ENCODE assay signal across 23 cellular contexts in genomic region chr17:51608251-51608933, GRCh38.
"Had no signal": no experiment of that assay in that cellular context is flagged by ENCODE, and none has a peak within 500 bp of the region (broad histone marks: within the 10 kb centered on the region; RNA-seq: fewer than 3 reads in every experiment).

No MANE protein-coding gene starts in this region.

- H3K27me3 ChIP-seq: adrenal gland, MG63 had no signal

- H3K4me1 ChIP-seq: adrenal gland had no signal

- H3K4me3 ChIP-seq: adrenal gland, MG63, PC-9 had no signal

- H3K9me3 Mint-ChIP-seq: activated B cell treated with CpG ODN at 0.5 μM for 24 hours; activated CD4-positive, alpha-beta T cell treated with anti-CD3 and anti-CD28 coated beads, Interleukin-2, amount 10 ng/mL, durations not matched to agents 24 days and 14 days; activated naive CD4-positive, alpha-beta T cell treated with anti-CD3 and anti-CD28 coated beads for 36 hours; activated T-cell treated with anti-CD3 and anti-CD28 coated beads, Interleukin-2, amount 50 U/mL, for 4 hours; T-helper 1 cell treated with Interleukin-12 subunit alpha and Interleukin-12 subunit beta and Interleukin-4 antibody, amounts not matched to agents 30 μg/mL and 1 μg/mL, for 36 hours had no signal

- H3K27ac ChIP-seq: adrenal gland, KMS-11, PC-9 had no signal

- H3K36me3 ChIP-seq: adrenal gland, MG63 had no signal

- H3K27ac Mint-ChIP-seq: activated B cell treated with CpG ODN at 0.5 μM for 24 hours; activated CD4-positive, alpha-beta T cell treated with anti-CD3 and anti-CD28 coated beads, Interleukin-2, amount 10 ng/mL, durations not matched to agents 24 days and 14 days; activated CD8-positive, alpha-beta memory T cell treated with anti-CD3 and anti-CD28 coated beads, Interleukin-2, amount 10 ng/mL, durations not matched to agents 7 days and 5 days; activated naive CD4-positive, alpha-beta T cell treated with anti-CD3 and anti-CD28 coated beads for 36 hours; activated naive CD8-positive, alpha-beta T cell; T-helper 1 cell treated with Interleukin-12 subunit alpha and Interleukin-12 subunit beta and Interleukin-4 antibody, amounts not matched to agents 30 μg/mL and 1 μg/mL, for 36 hours had no signal

- H3K9ac ChIP-seq: KMS-11 had no signal

- H3K27me3 Mint-ChIP-seq: activated B cell treated with CpG ODN at 0.5 μM for 24 hours; activated CD4-positive, alpha-beta T cell treated with anti-CD3 and anti-CD28 coated beads, Interleukin-2, amount 10 ng/mL, durations not matched to agents 24 days and 14 days; activated CD8-positive, alpha-beta memory T cell treated with anti-CD3 and anti-CD28 coated beads, Interleukin-2, amount 10 ng/mL, durations not matched to agents 7 days and 5 days; activated naive CD8-positive, alpha-beta T cell had no signal

- DNase-seq: activated B cell treated with CpG ODN at 0.5 μM for 24 hours; activated CD4-positive, alpha-beta T cell treated with anti-CD3 and anti-CD28 coated beads for 1 hour; activated CD4-positive, alpha-beta T cell treated with anti-CD3 and anti-CD28 coated beads, Interleukin-2, amount 10 ng/mL, durations not matched to agents 24 days and 14 days; activated CD4-positive, alpha-beta T cell treated with anti-CD3 and anti-CD28 coated beads, Interleukin-2, amount 50 U/mL, for 48 hours; activated CD8-positive, alpha-beta memory T cell treated with anti-CD3 and anti-CD28 coated beads, Interleukin-2, amount 10 ng/mL, durations not matched to agents 7 days and 5 days; activated effector memory CD4-positive, alpha-beta T cell treated with anti-CD3 and anti-CD28 coated beads, Interleukin-2, amount 50 U/mL, for 16 hours; activated naive CD4-positive, alpha-beta T cell treated with anti-CD3 and anti-CD28 coated beads for 36 hours; activated T-cell treated with anti-CD3 and anti-CD28 coated beads, Interleukin-2, amount 50 U/mL, for 4 hours; adrenal gland; anterior cingulate cortex; cerebellar nuclear complex; MG63; NCI-H1105; NCI-H1436; NCI-H187; NCI-H2081 treated with DMSO at 0.1 percent for 48 hours; NCI-H446; NCI-H526; PC-9; SHP77 treated with DMSO at 0.1 percent for 48 hours had no signal

- ATAC-seq: activated CD8-positive, alpha-beta memory T cell treated with anti-CD3 and anti-CD28 coated beads, Interleukin-2, amount 10 ng/mL, durations not matched to agents 7 days and 5 days; activated T-cell treated with anti-CD3 and anti-CD28 coated beads, Interleukin-2, amount 50 U/mL, for 4 hours had no signal

- H3K4me3 Mint-ChIP-seq: activated B cell treated with CpG ODN at 0.5 μM for 24 hours; activated CD4-positive, alpha-beta T cell treated with anti-CD3 and anti-CD28 coated beads, Interleukin-2, amount 10 ng/mL, durations not matched to agents 24 days and 14 days; activated CD8-positive, alpha-beta memory T cell treated with anti-CD3 and anti-CD28 coated beads, Interleukin-2, amount 10 ng/mL, durations not matched to agents 7 days and 5 days; activated naive CD4-positive, alpha-beta T cell treated with anti-CD3 and anti-CD28 coated beads for 36 hours; activated naive CD8-positive, alpha-beta T cell; activated T-cell treated with anti-CD3 and anti-CD28 coated beads, Interleukin-2, amount 50 U/mL, for 4 hours; T-helper 1 cell treated with Interleukin-12 subunit alpha and Interleukin-12 subunit beta and Interleukin-4 antibody, amounts not matched to agents 30 μg/mL and 1 μg/mL, for 36 hours had no signal

- H3K4me1 Mint-ChIP-seq: activated B cell treated with CpG ODN at 0.5 μM for 24 hours; activated CD4-positive, alpha-beta T cell treated with anti-CD3 and anti-CD28 coated beads, Interleukin-2, amount 10 ng/mL, durations not matched to agents 24 days and 14 days; activated CD8-positive, alpha-beta memory T cell treated with anti-CD3 and anti-CD28 coated beads, Interleukin-2, amount 10 ng/mL, durations not matched to agents 7 days and 5 days had no signal

- H3K9me3 ChIP-seq: adrenal gland, MG63 had no signal

- H2AFZ ChIP-seq: PC-9 had no signal

- H3K4me2 ChIP-seq: KMS-11, PC-9 had no signal

- H3K36me3 Mint-ChIP-seq: activated CD8-positive, alpha-beta memory T cell treated with anti-CD3 and anti-CD28 coated beads, Interleukin-2, amount 10 ng/mL, durations not matched to agents 7 days and 5 days; activated naive CD8-positive, alpha-beta T cell had no signal
